Comparison of ENCODE assay signal across 8 cellular contexts in genomic region chr17:50201226-50201854, GRCh38. TPM values are rescaled to one million over a fixed set of nuclear protein-coding genes. Genes with fewer than 3 reads are reported as not detected.
DNase-seq lines count a peak whose midpoint lies in the region; ATAC-seq, FAIRE-seq and TF ChIP-seq lines count a peak whose summit lies in the region.

COL1A1 (minus strand) TSS chr17:50201631; CDS start chr17:50201513, 118 bp downstream.

- peak within 1 kb of the TSS; percentile 96 for H3K27ac ChIP-seq in ACC112 (ENCODE audit: low read depth, low read length)
- peak within 1 kb of the TSS; percentile 32 to 52 (median 41) for H3K27ac ChIP-seq in right lobe of liver
- H3K27ac ChIP-seq in thyroid gland, result peak within 1 kb of the TSS; percentile 55 to 64 (median 59)

- 6% methylated on average over 10 of the region's 37 CpGs for WGBS in right lobe of liver (ENCODE audit: insufficient coverage, low coverage, low lambda C conversion rate, missing lambda C conversion rate)
- WGBS in thyroid gland, 2 donors, result 4% methylated on average over 22 to 23 of the region's 37 CpGs

- H3K27me3 ChIP-seq in ACC112 (ENCODE audit: insufficient read depth, low read length) (no peaks in the 10 kb centered on the region), right lobe of liver (no peaks in the 10 kb centered on the region), thyroid gland (peaks cover 10% of the 10 kb centered on the region)

- no peaks in the 10 kb centered on the region for H3K9me3 ChIP-seq in right lobe of liver
- H3K9me3 ChIP-seq in thyroid gland, result no peaks in the 10 kb centered on the region

- ATAC-seq in right lobe of liver (no peak), HG03469 (IDR thresholded peaks at IDR 0.05; ENCODE audit: unreplicated experiment) (no peak)

- H3K4me1 ChIP-seq in ACC112 (ENCODE audit: control insufficient read depth, insufficient read depth, low read length, unreplicated experiment) (peaks cover 74% of the 10 kb centered on the region), right lobe of liver (peaks cover 0 to 12% (median 0%) of the 10 kb centered on the region in 4 donors), thyroid gland (peaks cover 12 to 29% of the 10 kb centered on the region in 2 donors)

- peak; percentile 59 for TF ChIP-seq POLR2A in right lobe of liver (IDR thresholded peaks at IDR 0.05)
- peak in 1 of 2 donors; percentile 22 for TF ChIP-seq POLR2A in thyroid gland (IDR thresholded peaks at IDR 0.05)

- H3K79me2 ChIP-seq in ACC112 (ENCODE audit: control insufficient read depth, insufficient read depth, low read length, unreplicated experiment), result peaks cover 77% of the 10 kb centered on the region

- DNase-seq in choroid plexus epithelial cell (ENCODE audit: low read depth) (peak; percentile 89), right lobe of liver (peak in 2 of 3 donors; percentile 24 to 59), thyroid gland (no peak), RCC 7860 (ENCODE audit: low spot score) (no peak)
- DNase-seq in activated effector memory CD4-positive, alpha-beta T cell treated with anti-CD3 and anti-CD28 coated beads, Interleukin-2, amount 50 U/mL, for 16 hours, result no peak

- no peak for TF ChIP-seq CTCF in choroid plexus epithelial cell (conservative IDR thresholded peaks at IDR 0.05; ENCODE audit: low read depth, low read length)
- TF ChIP-seq CTCF in right lobe of liver (IDR thresholded peaks at IDR 0.05), result no peak
- no peak for TF ChIP-seq CTCF in thyroid gland (IDR thresholded peaks at IDR 0.05)

- no peak within 1 kb of the TSS for H2AFZ ChIP-seq in ACC112 (ENCODE audit: low read length, unreplicated experiment)

- TF ChIP-seq RAD21 in Ishikawa (IDR thresholded peaks at IDR 0.05; ENCODE audit: low read depth), result no peak

- peaks cover 30% of the 10 kb centered on the region for H3K36me3 ChIP-seq in ACC112 (ENCODE audit: insufficient read depth, low read length)
- H3K36me3 ChIP-seq in right lobe of liver, result no peaks in the 10 kb centered on the region
- H3K36me3 ChIP-seq in thyroid gland, result no peaks in the 10 kb centered on the region

- intact Hi-C loops in right lobe of liver (cut with DNase I), result loop anchor here (5.0 kb wide), 2 partner anchors 71 to 96 kb away; partner anchors contain the start of gene TMEM92 (in 1 of the 2)
- intact Hi-C loops in thyroid gland (cut with DNase I), result loop anchor here (2.0 kb wide), 2 partner anchors 71 to 95 kb away; no protein-coding TSS in a partner anchor

- FAIRE-seq in RCC 7860 (lab: Jason Lieb, UNC), result no peak

- H3K4me3 ChIP-seq in ACC112 (ENCODE audit: low read depth, low read length) (peak within 1 kb of the TSS; percentile 82), choroid plexus epithelial cell (ENCODE audit: low read depth, low read length) (peak within 1 kb of the TSS; percentile 98), right lobe of liver (peak within 1 kb of the TSS; percentile 27 to 53 (median 38)), thyroid gland (replicated peaks in 1 of 3) (peak within 1 kb of the TSS in 1 of 3 donors; percentile 33)

- no peak for TF ChIP-seq EP300 in Ishikawa (IDR thresholded peaks at IDR 0.05; ENCODE audit: borderline replicate concordance)

TF ChIP-seq in Ishikawa, 13 proteins besides CTCF, POLR2A, EP300 and RAD21:
- TF ChIP-seq EGR1 (IDR thresholded peaks at IDR 0.05), result no peak
- TF ChIP-seq TAF1 (IDR thresholded peaks at IDR 0.05; ENCODE audit: low read depth), result peak; percentile 25; the same call in 1 of the 2 replicates

RNA-seq across cellular contexts. Expression of gene COL1A1, which starts in this region (rescaled TPM):
- 100 to 1,000 TPM in 1 of 6 experiments, 10 to 100 TPM in 4, 1 to 10 TPM in 1; 9.3 to 109 (median 34.7) TPM for total RNA-seq in right lobe of liver
- 10 to 100 TPM; 12.2 to 57.3 (median 18.5) TPM for total RNA-seq in thyroid gland

Comparison
In these comparisons a context has a peak if more than half of its experiments do, and no peak if none do; other contexts are left out.
1. H3K27ac ChIP-seq: peak in every context shown above with its lines; median percentile 96 in ACC112; 59 in thyroid gland; 41 in right lobe of liver.
2. DNase-seq: peak in choroid plexus epithelial cell (single experiment) and right lobe of liver (2 of 3); none in thyroid gland (0 of 2), activated effector memory CD4-positive, alpha-beta T cell treated with anti-CD3 and anti-CD28 coated beads, Interleukin-2, amount 50 U/mL, for 16 hours (single experiment) and RCC 7860 (single experiment).